2 cellular contexts compared by ENCODE assay signal in genomic region chr1:176815621-176816020, GRCh38.
A peak's percentile ranks its signal among the peaks of the same experiment; 100 is the strongest.
TF ChIP-seq lines count a peak whose summit lies in the region.

No MANE protein-coding gene starts in this region.

TF ChIP-seq in GM23338, 12 proteins besides CTCF, POLR2A, EP300 and RAD21:
- TF ChIP-seq ETS1 (IDR thresholded peaks at IDR 0.05) (no peak), JUNB (IDR thresholded peaks at IDR 0.05; ENCODE audit: unreplicated experiment) (no peak), ZNF462 (CRISPR knock-in tag; IDR thresholded peaks at IDR 0.05) (0 out of 2 replicates have a peak, but pooled peaks have one; percentile 4), ZNF114 (CRISPR knock-in tag; IDR thresholded peaks at IDR 0.05) (no peak)

TF ChIP-seq in H1, 55 proteins besides CTCF, POLR2A, EP300 and RAD21:
- TF ChIP-seq USF2 (IDR thresholded peaks at IDR 0.05; ENCODE audit: low read length) (no peak), POLR2AphosphoS5 (IDR thresholded peaks at IDR 0.05; ENCODE audit: low read depth, low read length) (no peak)
TF ChIP-seq in H1: peak in this region for 0.
